1 cellular context compared by ENCODE assay signal in the genomic region with DNA sequence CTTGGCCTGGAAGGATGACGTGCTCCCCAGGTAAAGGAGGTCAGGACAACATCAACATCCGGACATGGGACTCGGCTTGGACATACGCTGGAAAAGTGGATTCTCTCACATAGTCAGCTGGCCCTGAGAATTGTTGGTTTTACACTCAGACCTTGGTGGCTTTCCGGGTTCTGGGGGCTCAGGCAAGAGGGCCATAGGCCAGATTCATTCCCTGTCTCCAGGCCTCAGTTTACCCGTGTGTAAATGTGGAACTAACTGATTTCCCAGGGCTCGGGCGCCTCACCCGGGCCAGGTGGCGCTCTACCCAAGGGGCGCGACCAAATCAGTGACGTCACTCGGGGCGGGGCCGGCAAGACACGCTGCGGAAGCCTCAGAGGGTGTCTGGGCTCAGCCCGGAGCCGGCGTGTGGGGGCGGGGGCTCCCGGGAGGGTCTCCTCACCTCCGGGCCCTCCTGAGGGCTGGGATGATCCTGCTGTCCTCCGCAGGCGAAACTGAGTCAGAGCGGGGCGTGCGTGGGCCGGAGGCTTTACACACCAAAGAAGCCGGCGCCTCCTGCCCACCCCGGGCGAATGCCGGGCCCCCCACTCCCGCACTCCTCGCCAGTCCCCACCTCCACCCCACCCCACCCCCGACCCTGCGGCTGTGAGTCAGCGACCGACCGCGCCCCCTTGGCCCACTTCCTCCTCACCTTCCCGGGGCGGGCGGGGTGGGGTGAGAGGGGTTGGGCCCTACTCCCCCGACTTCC.
A peak's percentile ranks its signal among the peaks of the same experiment; 100 is the strongest.
TF ChIP-seq lines count a peak whose summit lies in the region.

No MANE protein-coding gene starts in this region.

TF ChIP-seq in K562, 482 proteins besides CTCF, POLR2A, EP300 and RAD21 (continued from another document and continues in another):
- peak; percentile 74; the same call in 1 of the 2 replicates for TF ChIP-seq THAP12 (CRISPR knock-in tag; IDR thresholded peaks at IDR 0.05)
- TF ChIP-seq CREB5 (CRISPR knock-in tag; IDR thresholded peaks at IDR 0.05): no peak
- peak; percentile 98 for TF ChIP-seq ZBTB7A (IDR thresholded peaks at IDR 0.05; ENCODE audit: borderline replicate concordance, control insufficient read depth, low read depth, low read length)
- no peak for TF ChIP-seq ZNF699 (CRISPR knock-in tag; IDR thresholded peaks at IDR 0.05; ENCODE audit: insufficient replicate concordance)
- no peak for TF ChIP-seq GTF2B (IDR thresholded peaks at IDR 0.05; ENCODE audit: extremely low read depth, insufficient read length)
- no peak for TF ChIP-seq ZNF57 (CRISPR knock-in tag; IDR thresholded peaks at IDR 0.05)
- no peak for TF ChIP-seq SP2 (IDR thresholded peaks at IDR 0.05; ENCODE audit: extremely low read depth, low read depth, low read length, poor library complexity, severe bottlenecking)
- 0 out of 2 replicates have a peak, but pooled peaks have one; percentile 50 for TF ChIP-seq NR2C1 (IDR thresholded peaks at IDR 0.05)
- TF ChIP-seq NR2C1 (tag; IDR thresholded peaks at IDR 0.05): no peak; the same call in none of the 2 replicates
- TF ChIP-seq, protein P1, sequence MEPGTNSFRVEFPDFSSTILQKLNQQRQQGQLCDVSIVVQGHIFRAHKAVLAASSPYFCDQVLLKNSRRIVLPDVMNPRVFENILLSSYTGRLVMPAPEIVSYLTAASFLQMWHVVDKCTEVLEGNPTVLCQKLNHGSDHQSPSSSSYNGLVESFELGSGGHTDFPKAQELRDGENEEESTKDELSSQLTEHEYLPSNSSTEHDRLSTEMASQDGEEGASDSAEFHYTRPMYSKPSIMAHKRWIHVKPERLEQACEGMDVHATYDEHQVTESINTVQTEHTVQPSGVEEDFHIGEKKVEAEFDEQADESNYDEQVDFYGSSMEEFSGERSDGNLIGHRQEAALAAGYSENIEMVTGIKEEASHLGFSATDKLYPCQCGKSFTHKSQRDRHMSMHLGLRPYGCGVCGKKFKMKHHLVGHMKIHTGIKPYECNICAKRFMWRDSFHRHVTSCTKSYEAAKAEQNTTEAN (CRISPR knock-in tag; IDR thresholded peaks at IDR 0.05): no peak
- no peak for TF ChIP-seq EHMT2 (IDR thresholded peaks at IDR 0.05)
- TF ChIP-seq BACH1 (tag; IDR thresholded peaks at IDR 0.05): peak; percentile 57; the same call in 1 of the 2 replicates
- TF ChIP-seq PTTG1 (tag; IDR thresholded peaks at IDR 0.05; ENCODE audit: low read depth): no peak
- TF ChIP-seq TBL1XR1 (IDR thresholded peaks at IDR 0.05; ENCODE audit: low read length in 2 of 2): peak in 1 of 2 experiments; percentile 56; a peak in 1 of 4 replicates
- TF ChIP-seq NR2C2 (CRISPR knock-in tag; IDR thresholded peaks at IDR 0.05): 0 out of 2 replicates have a peak, but pooled peaks have one; percentile 13
- TF ChIP-seq NR2C2 (tag; IDR thresholded peaks at IDR 0.05): peak; percentile 79
- TF ChIP-seq, protein P2, sequence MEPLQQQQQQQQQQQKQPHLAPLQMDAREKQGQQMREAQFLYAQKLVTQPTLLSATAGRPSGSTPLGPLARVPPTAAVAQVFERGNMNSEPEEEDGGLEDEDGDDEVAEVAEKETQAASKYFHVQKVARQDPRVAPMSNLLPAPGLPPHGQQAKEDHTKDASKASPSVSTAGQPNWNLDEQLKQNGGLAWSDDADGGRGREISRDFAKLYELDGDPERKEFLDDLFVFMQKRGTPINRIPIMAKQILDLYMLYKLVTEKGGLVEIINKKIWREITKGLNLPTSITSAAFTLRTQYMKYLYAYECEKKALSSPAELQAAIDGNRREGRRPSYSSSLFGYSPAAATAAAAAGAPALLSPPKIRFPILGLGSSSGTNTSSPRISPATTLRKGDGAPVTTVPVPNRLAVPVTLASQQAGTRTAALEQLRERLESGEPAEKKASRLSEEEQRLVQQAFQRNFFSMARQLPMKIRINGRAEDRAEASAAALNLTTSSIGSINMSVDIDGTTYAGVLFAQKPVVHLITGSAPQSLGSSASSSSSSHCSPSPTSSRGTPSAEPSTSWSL (CRISPR knock-in tag; IDR thresholded peaks at IDR 0.05; ENCODE audit: borderline replicate concordance): no peak
- TF ChIP-seq GABPB2 (CRISPR knock-in tag; conservative IDR thresholded peaks at IDR 0.05): no peak
- no peak for TF ChIP-seq CREBBP (IDR thresholded peaks at IDR 0.05; ENCODE audit: low read depth, low read length)
- peak; percentile 79 for TF ChIP-seq MAX (CRISPR knock-in tag; IDR thresholded peaks at IDR 0.05)
- no peak for TF ChIP-seq ZFP91 (CRISPR knock-in tag; IDR thresholded peaks at IDR 0.05)
- TF ChIP-seq PHB (CRISPR knock-in tag; IDR thresholded peaks at IDR 0.05): peak; percentile 79; the same call in 1 of the 2 replicates
- no peak for TF ChIP-seq ZNF239 (CRISPR knock-in tag; IDR thresholded peaks at IDR 0.05)
- no peak for TF ChIP-seq GATA2 (CRISPR knock-in tag; IDR thresholded peaks at IDR 0.05)
- no peak for TF ChIP-seq FOXJ3 (CRISPR knock-in tag; IDR thresholded peaks at IDR 0.05)
- no peak for TF ChIP-seq ZNF717 (CRISPR knock-in tag; IDR thresholded peaks at IDR 0.05)
- TF ChIP-seq MLX (CRISPR knock-in tag; conservative IDR thresholded peaks at IDR 0.05): no peak
- no peak for TF ChIP-seq ZKSCAN3 (CRISPR knock-in tag; IDR thresholded peaks at IDR 0.05)
- TF ChIP-seq ZNF583 (CRISPR knock-in tag; IDR thresholded peaks at IDR 0.05): no peak
- TF ChIP-seq ESRRA (IDR thresholded peaks at IDR 0.05; ENCODE audit: borderline replicate concordance, low read depth): peak; percentile 69; the same call in 1 of the 2 replicates
- TF ChIP-seq FOXJ2 (tag; IDR thresholded peaks at IDR 0.05): no peak
- TF ChIP-seq, protein P3, sequence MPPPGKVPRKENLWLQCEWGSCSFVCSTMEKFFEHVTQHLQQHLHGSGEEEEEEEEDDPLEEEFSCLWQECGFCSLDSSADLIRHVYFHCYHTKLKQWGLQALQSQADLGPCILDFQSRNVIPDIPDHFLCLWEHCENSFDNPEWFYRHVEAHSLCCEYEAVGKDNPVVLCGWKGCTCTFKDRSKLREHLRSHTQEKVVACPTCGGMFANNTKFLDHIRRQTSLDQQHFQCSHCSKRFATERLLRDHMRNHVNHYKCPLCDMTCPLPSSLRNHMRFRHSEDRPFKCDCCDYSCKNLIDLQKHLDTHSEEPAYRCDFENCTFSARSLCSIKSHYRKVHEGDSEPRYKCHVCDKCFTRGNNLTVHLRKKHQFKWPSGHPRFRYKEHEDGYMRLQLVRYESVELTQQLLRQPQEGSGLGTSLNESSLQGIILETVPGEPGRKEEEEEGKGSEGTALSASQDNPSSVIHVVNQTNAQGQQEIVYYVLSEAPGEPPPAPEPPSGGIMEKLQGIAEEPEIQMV (tag; conservative IDR thresholded peaks at IDR 0.05; ENCODE audit: low read depth): no peak
- TF ChIP-seq HBP1 (CRISPR knock-in tag; IDR thresholded peaks at IDR 0.05): no peak
- peak; percentile 81 for TF ChIP-seq KDM5B (IDR thresholded peaks at IDR 0.05; ENCODE audit: insufficient replicate concordance, low read depth, low read length)
- peak; percentile 72; the same call in 1 of the 2 replicates for TF ChIP-seq RB1 (IDR thresholded peaks at IDR 0.05; ENCODE audit: low read depth)
- TF ChIP-seq, protein P4, sequence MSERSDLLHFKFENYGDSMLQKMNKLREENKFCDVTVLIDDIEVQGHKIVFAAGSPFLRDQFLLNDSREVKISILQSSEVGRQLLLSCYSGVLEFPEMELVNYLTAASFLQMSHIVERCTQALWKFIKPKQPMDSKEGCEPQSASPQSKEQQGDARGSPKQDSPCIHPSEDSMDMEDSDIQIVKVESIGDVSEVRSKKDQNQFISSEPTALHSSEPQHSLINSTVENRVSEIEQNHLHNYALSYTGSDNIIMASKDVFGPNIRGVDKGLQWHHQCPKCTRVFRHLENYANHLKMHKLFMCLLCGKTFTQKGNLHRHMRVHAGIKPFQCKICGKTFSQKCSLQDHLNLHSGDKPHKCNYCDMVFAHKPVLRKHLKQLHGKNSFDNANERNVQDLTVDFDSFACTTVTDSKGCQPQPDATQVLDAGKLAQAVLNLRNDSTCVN (CRISPR knock-in tag; IDR thresholded peaks at IDR 0.05): no peak
- TF ChIP-seq NR4A1 (CRISPR knock-in tag; IDR thresholded peaks at IDR 0.05): no peak
- no peak for TF ChIP-seq NR4A1 (tag; IDR thresholded peaks at IDR 0.05)
- TF ChIP-seq PHTF2 (CRISPR knock-in tag; IDR thresholded peaks at IDR 0.05): no peak
- no peak for TF ChIP-seq FOXO4 (CRISPR knock-in tag; IDR thresholded peaks at IDR 0.05)
- TF ChIP-seq SRSF1 (IDR thresholded peaks at IDR 0.05; ENCODE audit: low read depth, low read length): no peak
- no peak for TF ChIP-seq NR3C1 (CRISPR knock-in tag; IDR thresholded peaks at IDR 0.05)
- TF ChIP-seq CTBP1 (IDR thresholded peaks at IDR 0.05; ENCODE audit: borderline replicate concordance): peak; percentile 69; the same call in 1 of the 2 replicates
- no peak for TF ChIP-seq ELK1 (CRISPR knock-in tag; IDR thresholded peaks at IDR 0.05)
